In genomic region chr7:140078392-140078791, GRCh38 we compare ENCODE assay signal across 1 cellular context.
TF ChIP-seq lines count a peak whose summit lies in the region.

No MANE protein-coding gene starts in this region.

TF ChIP-seq in WTC11, 78 proteins besides CTCF, POLR2A, EP300 and RAD21 (continued from another document):
- TF ChIP-seq JUN (CRISPR knock-in tag; IDR thresholded peaks at IDR 0.05) (no peak), CBFB (CRISPR knock-in tag; IDR thresholded peaks at IDR 0.05; ENCODE audit: low read depth) (no peak), OVOL2 (CRISPR knock-in tag; IDR thresholded peaks at IDR 0.05; ENCODE audit: borderline replicate concordance) (no peak), CREB1 (CRISPR knock-in tag; IDR thresholded peaks at IDR 0.05) (no peak), AFF4 (CRISPR knock-in tag; IDR thresholded peaks at IDR 0.05; ENCODE audit: borderline replicate concordance) (no peak), HMGA2 (CRISPR knock-in tag; IDR thresholded peaks at IDR 0.05) (no peak), ZNF396 (CRISPR knock-in tag; IDR thresholded peaks at IDR 0.05; ENCODE audit: borderline replicate concordance) (no peak), RELA (CRISPR knock-in tag; IDR thresholded peaks at IDR 0.05; ENCODE audit: borderline replicate concordance) (no peak), STAT6 (CRISPR knock-in tag; conservative IDR thresholded peaks at IDR 0.05; ENCODE audit: low read depth) (no peak), ERG (CRISPR knock-in tag; IDR thresholded peaks at IDR 0.05) (no peak), ZNF121 (CRISPR knock-in tag; IDR thresholded peaks at IDR 0.05) (no peak), SOX15 (CRISPR knock-in tag; IDR thresholded peaks at IDR 0.05) (no peak), MYBL2 (CRISPR knock-in tag; IDR thresholded peaks at IDR 0.05) (no peak), MXD4 (CRISPR knock-in tag; IDR thresholded peaks at IDR 0.05; ENCODE audit: borderline replicate concordance) (no peak)
